Comparison of ENCODE assay signal across 22 cellular contexts in the genomic region with DNA sequence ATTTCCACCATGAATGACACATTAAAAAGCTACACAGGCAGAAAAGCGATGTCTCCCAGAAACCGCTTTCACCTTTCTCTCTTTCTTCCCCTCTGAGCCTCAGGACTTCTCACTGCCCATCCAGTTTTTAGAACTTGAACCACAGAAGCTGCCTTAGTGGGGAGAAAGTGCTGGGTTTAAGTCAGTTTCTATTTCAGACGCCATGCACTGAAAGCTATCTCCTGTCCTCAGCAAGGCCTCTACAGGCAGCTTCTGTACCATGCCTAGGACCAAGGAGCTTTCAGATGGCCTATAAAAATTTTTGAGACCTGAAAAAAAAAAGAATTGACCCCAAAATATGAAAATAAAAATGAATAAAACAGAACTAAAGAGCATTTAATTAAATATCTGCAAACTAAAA.
"Had no signal": no experiment of that assay in that cellular context is flagged by ENCODE, and none has a peak within 500 bp of the region (broad histone marks: within the 10 kb centered on the region; RNA-seq: fewer than 3 reads in every experiment).

No MANE protein-coding gene starts in this region.

- H3K27ac ChIP-seq: HL-60, SJSA1, SK-N-MC had no signal

- H3K9me3 ChIP-seq: SJSA1 had no signal

- DNase-seq: KBM-7, MM.1S, NCI-H1092 treated with DMSO at 0.1 percent for 48 hours, NCI-H1436, NCI-H187, NCI-H2029, NCI-H2081 treated with DMSO at 0.1 percent for 48 hours, NCI-H2171, NCI-H226, NCI-H446, NCI-H510A, NCI-H524 treated with DMSO at 0.1 percent for 48 hours, NCI-H69, NCI-H774, Right ventricle myocardium superior, RPMI8226, SIG-M5 had no signal

- H3K4me1 ChIP-seq: SJSA1 had no signal

- H3K27me3 ChIP-seq: SJSA1 had no signal

- H3K4me3 ChIP-seq: SJSA1, SK-N-MC had no signal

- H3K36me3 ChIP-seq: SJSA1 had no signal

- FAIRE-seq: HTR-8/SVneo, RCC 7860 had no signal
